Comparison of ENCODE assay signal across 26 cellular contexts in the genomic region with DNA sequence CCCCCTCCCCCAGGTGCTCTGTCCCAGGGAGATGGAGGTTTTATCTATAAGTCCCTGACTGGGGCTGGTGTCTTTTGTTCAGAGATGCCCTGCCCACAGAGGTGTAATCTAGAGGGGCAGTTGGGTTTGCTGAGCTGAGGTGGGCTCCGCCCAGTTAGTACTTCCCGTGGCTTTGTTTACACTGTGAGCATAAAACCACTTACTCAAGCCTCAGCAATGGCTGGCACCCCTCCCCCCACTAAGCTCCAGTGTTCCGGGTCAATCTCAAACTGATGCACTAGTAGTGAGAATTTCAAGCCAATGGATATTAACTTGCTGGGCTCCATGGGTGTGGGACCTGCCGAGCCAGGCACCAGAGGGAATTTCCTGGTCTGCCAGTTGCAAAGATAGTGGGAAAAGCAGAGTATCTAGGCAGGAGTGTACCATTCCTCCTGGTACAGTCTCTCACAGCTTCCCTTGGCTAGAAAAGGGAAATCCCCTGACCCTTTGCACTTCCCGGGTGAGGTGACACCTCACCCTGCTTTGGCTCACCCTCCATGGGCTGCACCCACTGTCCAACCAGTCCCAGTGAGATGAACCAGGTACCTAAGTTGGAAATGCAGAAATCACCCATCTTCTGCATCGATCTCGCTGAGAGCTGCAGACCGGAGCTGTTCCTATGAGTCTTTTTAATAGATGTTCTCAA.
DNase-seq lines count a peak whose midpoint lies in the region; ATAC-seq and TF ChIP-seq lines count a peak whose summit lies in the region.
"Had no signal": no experiment of that assay in that cellular context is flagged by ENCODE, and none has a peak within 500 bp of the region (broad histone marks: within the 10 kb centered on the region; RNA-seq: fewer than 3 reads in every experiment).

No MANE protein-coding gene starts in this region.

- no peaks in the 10 kb centered on the region for H3K4me1 Mint-ChIP-seq in activated naive CD8-positive, alpha-beta T cell treated with anti-CD3 and anti-CD28 coated beads, Interleukin-2, amount 50 U/mL, for 24 hours
- H3K4me1 Mint-ChIP-seq: T-helper 17 cell had no signal

- H3K4me3 Mint-ChIP-seq in activated naive CD8-positive, alpha-beta T cell treated with anti-CD3 and anti-CD28 coated beads, Interleukin-2, amount 50 U/mL, for 24 hours: no peak overlapping the region
- H3K4me3 Mint-ChIP-seq: T-helper 17 cell, type B pancreatic cell had no signal

- ATAC-seq in activated naive CD8-positive, alpha-beta T cell treated with anti-CD3 and anti-CD28 coated beads, Interleukin-2, amount 50 U/mL, for 24 hours: no peak
- ATAC-seq in HG02973 (IDR thresholded peaks at IDR 0.05; ENCODE audit: unreplicated experiment): no peak
- ATAC-seq: activated naive CD4-positive, alpha-beta T cell treated with anti-CD3 and anti-CD28 coated beads, Interleukin-2, amount 50 U/mL, for 72 hours; psoas muscle; T-helper 17 cell had no signal

- H3K79me2 ChIP-seq in mesendoderm (ENCODE audit: control insufficient read depth, insufficient read depth, low read length): no peaks in the 10 kb centered on the region

- no peak overlapping the region for H2BK15ac ChIP-seq in mesendoderm (replicated peaks; ENCODE audit: low read depth)

- H3K27me3 ChIP-seq in WERI-Rb-1 (ENCODE audit: insufficient read depth, low read depth, severe bottlenecking) (no peaks in the 10 kb centered on the region), mesendoderm (ENCODE audit: insufficient read depth, low read length, poor library complexity) (no peaks in the 10 kb centered on the region)

- no peak overlapping the region for H2AK5ac ChIP-seq in mesendoderm (ENCODE audit: low read length)

- H3K4me1 ChIP-seq in mesendoderm (ENCODE audit: control insufficient read depth, low read depth, low read length): no peaks in the 10 kb centered on the region
- H3K4me1 ChIP-seq: psoas muscle had no signal

- peaks cover 34% of the 10 kb centered on the region for H3K9me3 Mint-ChIP-seq in activated naive CD8-positive, alpha-beta T cell treated with anti-CD3 and anti-CD28 coated beads, Interleukin-2, amount 50 U/mL, for 24 hours

- no peak for TF ChIP-seq CTCF in WERI-Rb-1 (IDR thresholded peaks at IDR 0.05; ENCODE audit: low read depth, low read length)

- no peak overlapping the region for H4K5ac ChIP-seq in mesendoderm (ENCODE audit: low read length)

- no peak overlapping the region for H2BK5ac ChIP-seq in mesendoderm (ENCODE audit: low read length)

- no peak overlapping the region for H3K23ac ChIP-seq in mesendoderm (ENCODE audit: low read length)

- H3K4ac ChIP-seq in mesendoderm (ENCODE audit: low read depth, low read length): no peak overlapping the region

- H3K27ac ChIP-seq in WERI-Rb-1: no peak overlapping the region
- no peak overlapping the region for H3K27ac ChIP-seq in mesendoderm (ENCODE audit: low read depth, low read length)
- H3K27ac ChIP-seq: GM23248, psoas muscle, VCaP had no signal

- no peak overlapping the region for H4K8ac ChIP-seq in mesendoderm (ENCODE audit: low read depth, low read length)

- no peak overlapping the region for H3K56ac ChIP-seq in mesendoderm (ENCODE audit: low read length)

- H2BK120ac ChIP-seq in mesendoderm (ENCODE audit: low read depth, low read length): no peak overlapping the region

- no peaks in the 10 kb centered on the region for H3K79me1 ChIP-seq in mesendoderm (ENCODE audit: low read length)

- no peak overlapping the region for H3K27ac Mint-ChIP-seq in activated naive CD8-positive, alpha-beta T cell treated with anti-CD3 and anti-CD28 coated beads, Interleukin-2, amount 50 U/mL, for 24 hours
- H3K27ac Mint-ChIP-seq: activated naive CD4-positive, alpha-beta T cell treated with anti-CD3 and anti-CD28 coated beads, Interleukin-2, amount 50 U/mL, for 72 hours; activated T-helper 2 cell treated with anti-CD3 and anti-CD28 coated beads, Interferon-gamma antibody, Interleukin-2, Interleukin-4, amounts not matched to agents 10 μg/mL and 5 μg/mL and 100 μg/mL, durations not matched to agents 14 hours and 24 hours and 36 hours; T-helper 17 cell; type B pancreatic cell had no signal

- peak; percentile 47 for DNase-seq in DMS53 treated with DMSO at 0.1 percent for 48 hours (lab: John Stamatoyannopoulos, UW; ENCODE audit: unreplicated experiment)
- peak; percentile 74 for DNase-seq in NCI-H510A treated with DMSO at 0.1 percent for 48 hours (lab: John Stamatoyannopoulos, UW)
- peak; percentile 13 for DNase-seq in WERI-Rb-1
- peak; percentile 52 for DNase-seq in mesendoderm
- DNase-seq in activated naive CD8-positive, alpha-beta T cell treated with anti-CD3 and anti-CD28 coated beads, Interleukin-2, amount 50 U/mL, for 24 hours: no peak
- DNase-seq in activated CD8-positive, alpha-beta memory T cell treated with anti-CD3 and anti-CD28 coated beads, Interleukin-2, amount 50 U/mL, for 48 hours: no peak
- DNase-seq in KG1 (lab: John Stamatoyannopoulos, UW): no peak
- DNase-seq: activated CD4-positive, alpha-beta T cell treated with anti-CD3 and anti-CD28 coated beads, Interleukin-2, amount 50 U/mL, for 4 hours; activated CD8-positive, alpha-beta memory T cell treated with anti-CD3 and anti-CD28 coated beads, Interleukin-2, amount 50 U/mL, for 4 hours; aorta; central memory CD4-positive, alpha-beta T cell; dermis blood vessel endothelial cell; GDM1; GM23248; kidney glomerular epithelial cell; mammary epithelial cell; NCI-H1930; psoas muscle; SK-N-SH; stimulated activated CD8-positive, alpha-beta memory T cell treated with anti-CD3 and anti-CD28 coated beads, Interleukin-4, amount 100 ng/mL, for 48 hours; T-helper 17 cell had no signal

- no peak overlapping the region for H3K18ac ChIP-seq in mesendoderm (ENCODE audit: low read length)

- H3K9ac ChIP-seq in mesendoderm (ENCODE audit: low read length): no peak overlapping the region
- H3K9ac ChIP-seq: GM23248, SK-N-SH had no signal

- H3K4me2 ChIP-seq in mesendoderm (ENCODE audit: low read length): no peak overlapping the region
- H3K4me2 ChIP-seq: SK-N-SH had no signal

- WGBS in mesendoderm (ENCODE audit: extremely low coverage, insufficient coverage, low lambda C conversion rate): no CpG with 5 or more reads among the region's 8 CpGs

- H3K9me3 ChIP-seq in WERI-Rb-1 (ENCODE audit: severe bottlenecking): no peaks in the 10 kb centered on the region
- H3K9me3 ChIP-seq: SK-N-SH had no signal

- H3K36me3 Mint-ChIP-seq in activated naive CD8-positive, alpha-beta T cell treated with anti-CD3 and anti-CD28 coated beads, Interleukin-2, amount 50 U/mL, for 24 hours (ENCODE audit: low read depth): peaks cover 1% of the 10 kb centered on the region

- H3K36me3 ChIP-seq in WERI-Rb-1: no peaks in the 10 kb centered on the region
- H3K36me3 ChIP-seq in mesendoderm (ENCODE audit: control insufficient read depth, insufficient read depth, low read length): no peaks in the 10 kb centered on the region

- no peaks in the 10 kb centered on the region for H3K27me3 Mint-ChIP-seq in activated naive CD8-positive, alpha-beta T cell treated with anti-CD3 and anti-CD28 coated beads, Interleukin-2, amount 50 U/mL, for 24 hours
- H3K27me3 Mint-ChIP-seq: T-helper 17 cell, type B pancreatic cell had no signal

- H3K4me3 ChIP-seq in WERI-Rb-1 (ENCODE audit: low read depth, low read length) (no peak overlapping the region), mesendoderm (ENCODE audit: low read length) (no peak overlapping the region)
- H3K4me3 ChIP-seq: GM23248, psoas muscle had no signal

Comparison
In these comparisons a context has a peak if more than half of its experiments do, and no peak if none do; other contexts are left out.
1. DNase-seq: peak in DMS53 treated with DMSO at 0.1 percent for 48 hours (single experiment), NCI-H510A treated with DMSO at 0.1 percent for 48 hours (single experiment), WERI-Rb-1 (single experiment) and mesendoderm (single experiment); none in activated naive CD8-positive, alpha-beta T cell treated with anti-CD3 and anti-CD28 coated beads, Interleukin-2, amount 50 U/mL, for 24 hours (single experiment), activated CD8-positive, alpha-beta memory T cell treated with anti-CD3 and anti-CD28 coated beads, Interleukin-2, amount 50 U/mL, for 48 hours (single experiment) and KG1 (single experiment).